16 cellular contexts compared by ENCODE assay signal in the genomic region with DNA sequence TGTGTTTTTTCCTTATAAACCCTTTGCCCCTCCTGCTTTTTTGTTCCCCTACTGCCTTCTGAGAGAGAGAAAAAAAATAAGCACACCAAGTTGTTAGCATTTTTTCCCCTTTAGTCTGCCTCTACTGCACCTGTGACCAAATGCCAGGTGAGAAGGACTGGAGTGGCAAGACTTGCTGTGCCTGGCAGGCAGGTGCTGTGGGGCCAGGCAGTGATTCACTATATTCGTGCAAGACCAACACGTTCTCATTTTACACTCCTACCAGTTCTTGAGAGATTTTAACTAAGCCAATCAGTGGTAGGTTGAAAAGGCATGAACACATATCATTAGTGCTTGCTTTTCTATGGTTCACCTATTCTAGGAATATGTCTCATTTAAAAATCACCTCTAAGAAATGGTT.
"Had no signal": no experiment of that assay in that cellular context is flagged by ENCODE, and none has a peak within 500 bp of the region (broad histone marks: within the 10 kb centered on the region; RNA-seq: fewer than 3 reads in every experiment).

No MANE protein-coding gene starts in this region.

- DNase-seq: activated CD4-positive, alpha-beta T cell treated with anti-CD3 and anti-CD28 coated beads for 1 hour; activated CD4-positive, alpha-beta T cell treated with anti-CD3 and anti-CD28 coated beads, Interleukin-2, amount 50 U/mL, for 48 hours; activated CD8-positive, alpha-beta memory T cell treated with anti-CD3 and anti-CD28 coated beads, Interleukin-2, amount 10 ng/mL, durations not matched to agents 7 days and 5 days; activated effector memory CD4-positive, alpha-beta T cell treated with Interleukin-2 at 50 U/mL for 16 hours; activated naive CD4-positive, alpha-beta T cell treated with anti-CD3 and anti-CD28 coated beads, Interleukin-2, amount 50 U/mL, for 16 hours; activated T-cell treated with anti-CD3 and anti-CD28 coated beads, Interleukin-2, amount 50 U/mL, for 1 hour; left colon; right cardiac atrium; stimulated activated CD4-positive, alpha-beta T cell treated with anti-CD3 and anti-CD28 coated beads, Interleukin-15, amount 100 ng/mL, for 24 hours; stimulated activated CD4-positive, alpha-beta T cell treated with anti-CD3 and anti-CD28 coated beads, Interleukin-4, amount 100 ng/mL, for 1 hour; stimulated activated naive B cell treated with anti-CD40 and anti-IgM and Interleukin-4, amounts not matched to agents 10 μg/mL and 1 μg/mL and 100 μg/mL, for 72 hours; thyroid gland had no signal

- H3K4me1 ChIP-seq: prostate gland, thyroid gland, vagina had no signal

- H3K27ac ChIP-seq: prostate gland, skin epidermis, thyroid gland, vagina, VCaP had no signal

- ATAC-seq: activated CD8-positive, alpha-beta memory T cell treated with anti-CD3 and anti-CD28 coated beads, Interleukin-2, amount 10 ng/mL, durations not matched to agents 7 days and 5 days; left colon; right cardiac atrium; stimulated activated naive B cell treated with anti-CD40 and anti-IgM and Interleukin-4, amounts not matched to agents 10 μg/mL and 1 μg/mL and 100 μg/mL, for 72 hours had no signal

- H3K27me3 ChIP-seq: thyroid gland, vagina had no signal
